Comparison of ENCODE assay signal across 2 cellular contexts in genomic region chr20:38313676-38314075, GRCh38.
TF ChIP-seq lines count a peak whose summit lies in the region.

No MANE protein-coding gene starts in this region.

TF ChIP-seq in IMR-90, 13 proteins besides CTCF, POLR2A, EP300 and RAD21:
- TF ChIP-seq FOS (IDR thresholded peaks at IDR 0.05; ENCODE audit: low read depth, low read length) (no peak), CEBPB (IDR thresholded peaks at IDR 0.05; ENCODE audit: low read depth, low read length) (no peak), USF2 (IDR thresholded peaks at IDR 0.05; ENCODE audit: low read depth, low read length) (no peak), RCOR1 (IDR thresholded peaks at IDR 0.05; ENCODE audit: insufficient replicate concordance, low read length) (no peak), BHLHE40 (IDR thresholded peaks at IDR 0.05; ENCODE audit: low read depth, low read length) (no peak), SMC3 (IDR thresholded peaks at IDR 0.05; ENCODE audit: low read depth, low read length) (no peak), MAZ (IDR thresholded peaks at IDR 0.05; ENCODE audit: borderline replicate concordance, low read depth, low read length) (no peak), NFE2L2 (IDR thresholded peaks at IDR 0.05; ENCODE audit: low read depth, low read length) (no peak), RFX5 (IDR thresholded peaks at IDR 0.05; ENCODE audit: low read depth, low read length) (no peak), ELK1 (IDR thresholded peaks at IDR 0.05; ENCODE audit: borderline replicate concordance, low read depth, low read length) (no peak), MAFK (IDR thresholded peaks at IDR 0.05; ENCODE audit: low read depth, low read length) (no peak), CHD1 (IDR thresholded peaks at IDR 0.05; ENCODE audit: low read depth, low read length) (no peak), MXI1 (IDR thresholded peaks at IDR 0.05; ENCODE audit: borderline replicate concordance, low read depth, low read length) (no peak)

TF ChIP-seq in K562, 482 proteins besides CTCF, POLR2A, EP300 and RAD21:
- TF ChIP-seq THRB (CRISPR knock-in tag; conservative IDR thresholded peaks at IDR 0.05) (0 out of 2 replicates have a peak, but pooled peaks have one; percentile 26), SMAD3 (CRISPR knock-in tag; conservative IDR thresholded peaks at IDR 0.05) (no peak), ZNF780A (CRISPR knock-in tag; IDR thresholded peaks at IDR 0.05) (no peak), NR1H2 (CRISPR knock-in tag; IDR thresholded peaks at IDR 0.05) (no peak), TCF7L2 (IDR thresholded peaks at IDR 0.05; ENCODE audit: low read depth, low read length) (no peak), ZFPM2 (CRISPR knock-in tag; IDR thresholded peaks at IDR 0.05) (no peak), CTBP1 (IDR thresholded peaks at IDR 0.05; ENCODE audit: borderline replicate concordance) (no peak), ZNF407 (IDR thresholded peaks at IDR 0.05; ENCODE audit: low read depth) (no peak), KDM1A (IDR thresholded peaks at IDR 0.05) (peak; percentile 37 to 40; a peak in 3 of 4 replicates), ZBTB8A (IDR thresholded peaks at IDR 0.05; ENCODE audit: partially characterized antibody) (no peak), CREBBP (IDR thresholded peaks at IDR 0.05; ENCODE audit: low read depth, low read length) (no peak), ZNF766 (CRISPR knock-in tag; conservative IDR thresholded peaks at IDR 0.05) (no peak), ZBTB34 (CRISPR knock-in tag; IDR thresholded peaks at IDR 0.05) (no peak), TSC22D4 (tag; IDR thresholded peaks at IDR 0.05) (peak; percentile 12; the same call in 1 of the 2 replicates), RBM39 (optimal IDR thresholded peaks at IDR 0.05; ENCODE audit: low read depth, low read length) (no peak), TRIM28 (IDR thresholded peaks at IDR 0.05) (no peak), C11orf30 (IDR thresholded peaks at IDR 0.05; ENCODE audit: low read depth) (no peak), SFPQ (IDR thresholded peaks at IDR 0.05; ENCODE audit: low read depth, low read length) (no peak), PHF8 (IDR thresholded peaks at IDR 0.05; ENCODE audit: borderline replicate concordance, low read length) (no peak), HDAC1 (IDR thresholded peaks at IDR 0.05) (peak in 1 of 2 experiments; percentile 49; a peak in 1 of 4 replicates), CSDE1 (IDR thresholded peaks at IDR 0.05) (no peak), CBX8 (IDR thresholded peaks at IDR 0.05; ENCODE audit: borderline replicate concordance, extremely low read depth, low read depth, low read length, poor library complexity, severe bottlenecking) (no peak), HDAC8 (tag; IDR thresholded peaks at IDR 0.05) (no peak), SMC3 (conservative IDR thresholded peaks at IDR 0.05; ENCODE audit: insufficient read depth, low read depth, low read length) (no peak), ZNF140 (CRISPR knock-in tag; IDR thresholded peaks at IDR 0.05) (no peak), ZBTB26 (CRISPR knock-in tag; IDR thresholded peaks at IDR 0.05) (0 out of 2 replicates have a peak, but pooled peaks have one; percentile 58)
